ENCODE assay signal across 9 cellular contexts in the genomic region with DNA sequence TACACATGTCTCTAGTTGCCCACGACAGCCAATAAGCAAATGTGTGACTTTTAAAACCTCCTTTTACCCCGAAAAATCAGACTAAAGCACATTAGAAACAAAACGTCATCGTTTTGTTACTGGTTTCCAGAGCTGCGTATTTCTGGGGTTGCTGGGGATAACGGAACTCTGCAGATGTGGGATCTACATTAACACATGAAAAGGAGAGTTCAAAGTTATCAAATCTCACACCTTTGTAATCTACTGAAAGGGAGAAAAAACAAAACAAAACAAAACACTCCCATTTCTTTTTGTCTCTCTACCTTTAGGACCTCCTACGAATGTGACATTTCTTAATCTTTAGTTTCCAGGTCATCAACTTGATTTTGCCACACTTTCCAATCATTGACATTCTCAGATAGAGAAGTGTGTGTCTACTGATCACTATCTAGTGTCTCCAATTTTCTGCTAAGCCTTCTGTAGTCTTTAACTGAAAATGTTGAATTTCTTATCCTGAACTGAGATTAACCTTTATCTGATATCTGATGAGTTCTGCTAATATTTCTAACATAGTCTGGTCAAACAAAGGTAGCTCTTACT.
"Had no signal": no experiment of that assay in that cellular context is flagged by ENCODE, and none has a peak within 500 bp of the region (broad histone marks: within the 10 kb centered on the region; RNA-seq: fewer than 3 reads in every experiment).

No MANE protein-coding gene starts in this region.

- ATAC-seq: foreskin keratinocyte; left lobe of liver; stimulated activated memory B cell treated with anti-CD40 and anti-IgM and Interleukin-4, amounts not matched to agents 10 μg/mL and 1 μg/mL and 100 μg/mL, for 72 hours had no signal

- H3K27ac Mint-ChIP-seq: stimulated activated memory B cell treated with anti-CD40 and anti-IgM and Interleukin-4, amounts not matched to agents 10 μg/mL and 1 μg/mL and 100 μg/mL, for 72 hours had no signal

- H3K27me3 Mint-ChIP-seq: stimulated activated memory B cell treated with anti-CD40 and anti-IgM and Interleukin-4, amounts not matched to agents 10 μg/mL and 1 μg/mL and 100 μg/mL, for 72 hours had no signal

- H3K9me3 Mint-ChIP-seq: stimulated activated memory B cell treated with anti-CD40 and anti-IgM and Interleukin-4, amounts not matched to agents 10 μg/mL and 1 μg/mL and 100 μg/mL, for 72 hours had no signal

- H3K27me3 ChIP-seq: foreskin keratinocyte had no signal

- H3K4me3 Mint-ChIP-seq: stimulated activated memory B cell treated with anti-CD40 and anti-IgM and Interleukin-4, amounts not matched to agents 10 μg/mL and 1 μg/mL and 100 μg/mL, for 72 hours had no signal

- H3K27ac ChIP-seq: foreskin keratinocyte, VCaP had no signal

- DNase-seq: activated naive CD4-positive, alpha-beta T cell treated with anti-CD3 and anti-CD28 coated beads, Interleukin-2, amount 50 U/mL, for 16 hours; foreskin keratinocyte; posterior cingulate gyrus; right cardiac atrium; T1000; trophoblast cell had no signal
